Comparison of ENCODE assay signal across 20 cellular contexts in genomic region chr7:66257481-66257880, GRCh38. TPM values are rescaled to one million over a fixed set of nuclear protein-coding genes. Genes with fewer than 3 reads are reported as not detected.
A peak's percentile ranks its signal among the peaks of the same experiment; 100 is the strongest.
DNase-seq lines count a peak whose midpoint lies in the region; FAIRE-seq and TF ChIP-seq lines count a peak whose summit lies in the region.
"Had no signal": no experiment of that assay in that cellular context is flagged by ENCODE, and none has a peak within 500 bp of the region (broad histone marks: within the 10 kb centered on the region; RNA-seq: fewer than 3 reads in every experiment).

No MANE protein-coding gene starts in this region.

- peaks cover 52% of the 10 kb centered on the region for H3K4me1 ChIP-seq in ACC112 (ENCODE audit: control insufficient read depth, insufficient read depth, low read length, unreplicated experiment)
- peaks cover 14% of the 10 kb centered on the region for H3K4me1 ChIP-seq in astrocyte (ENCODE audit: insufficient read depth, low read length)
- no peaks in the 10 kb centered on the region for H3K4me1 ChIP-seq in hepatocyte (ENCODE audit: insufficient read depth)
- H3K4me1 ChIP-seq: BLaER1 had no signal

- H3K36me3 ChIP-seq in ACC112 (ENCODE audit: insufficient read depth, low read length) (peaks cover 9% of the 10 kb centered on the region; the same call in 1 of the 2 replicates), astrocyte (ENCODE audit: insufficient read depth, low read length) (no peaks in the 10 kb centered on the region), hepatocyte (replicated peaks; ENCODE audit: insufficient read depth, low read depth) (no peaks in the 10 kb centered on the region)

- DNase-seq in LoVo (ENCODE audit: low spot score) (peak; percentile 85), astrocyte (ENCODE audit: low read depth) (no peak), hepatocyte (ENCODE audit: low spot score) (no peak), NCI-H748 (lab: John Stamatoyannopoulos, UW; ENCODE audit: unreplicated experiment) (no peak)
- no peak for DNase-seq in activated CD4-positive, alpha-beta T cell treated with anti-CD3 and anti-CD28 coated beads, Interleukin-2, amount 50 U/mL, for 4 hours
- DNase-seq in effector CD8-positive, alpha-beta T cell (lab: John Stamatoyannopoulos, UW): no peak
- DNase-seq in effector CD4-positive, alpha-beta T cell: no peak
- DNase-seq: CD8-positive, alpha-beta T cell; GOT3; NCI-H1417 treated with DMSO at 0.1 percent for 48 hours; NCI-H2029; NCI-H2171 treated with DMSO at 0.1 percent for 48 hours; NCI-H510A; NCI-H82; SHP77 treated with DMSO at 0.1 percent for 48 hours had no signal

- peaks cover 28% of the 10 kb centered on the region for H3K4me1 Mint-ChIP-seq in astrocyte (ENCODE audit: low read depth, unreplicated experiment)

- no peak overlapping the region for H3K4me3 Mint-ChIP-seq in astrocyte (ENCODE audit: unreplicated experiment)
- H3K4me3 Mint-ChIP-seq: CD8-positive, alpha-beta T cell had no signal

- H3K79me2 ChIP-seq in ACC112 (ENCODE audit: control insufficient read depth, insufficient read depth, low read length, unreplicated experiment) (peaks cover 59% of the 10 kb centered on the region), astrocyte (ENCODE audit: insufficient read depth, low read length) (peaks cover 53% of the 10 kb centered on the region), hepatocyte (peaks cover 96% of the 10 kb centered on the region)

- H3K27ac Mint-ChIP-seq in astrocyte (ENCODE audit: unreplicated experiment): peak overlapping the region; percentile 43
- H3K27ac Mint-ChIP-seq: CD8-positive, alpha-beta T cell had no signal

- peaks cover 4% of the 10 kb centered on the region for H4K20me1 ChIP-seq in astrocyte (ENCODE audit: insufficient read depth, low read length)
- no peaks in the 10 kb centered on the region for H4K20me1 ChIP-seq in hepatocyte (ENCODE audit: insufficient read depth, poor library complexity, severe bottlenecking)
- H4K20me1 ChIP-seq: BLaER1 had no signal

- 76% methylated on average over 4 of the region's 4 CpGs for WGBS in hepatocyte (ENCODE audit: low lambda C conversion rate, missing lambda C conversion rate)

- no peaks in the 10 kb centered on the region for H3K9me3 Mint-ChIP-seq in astrocyte (ENCODE audit: unreplicated experiment)
- H3K9me3 Mint-ChIP-seq: CD8-positive, alpha-beta T cell had no signal

- FAIRE-seq in astrocyte (lab: Jason Lieb, UNC): no peak
- FAIRE-seq: G401.6, GM12878, HepG2 had no signal

- H3K27ac ChIP-seq in ACC112 (ENCODE audit: low read depth, low read length): peak overlapping the region; percentile 44
- H3K27ac ChIP-seq in astrocyte (ENCODE audit: low read depth, low read length): no peak overlapping the region
- H3K27ac ChIP-seq in hepatocyte: peak overlapping the region; percentile 66
- H3K27ac ChIP-seq: BLaER1 had no signal

- H3K27me3 ChIP-seq in ACC112 (ENCODE audit: insufficient read depth, low read length) (no peaks in the 10 kb centered on the region), astrocyte (ENCODE audit: insufficient read depth, low read length) (no peaks in the 10 kb centered on the region), hepatocyte (no peaks in the 10 kb centered on the region)
- H3K27me3 ChIP-seq: BLaER1 had no signal

- H3K9ac ChIP-seq in astrocyte (ENCODE audit: low read length): no peak overlapping the region
- H3K9ac ChIP-seq: BLaER1 had no signal

- H3K27me3 Mint-ChIP-seq in astrocyte (ENCODE audit: low read depth, unreplicated experiment): no peaks in the 10 kb centered on the region

- H3K9me3 ChIP-seq in astrocyte (ENCODE audit: insufficient read depth, low read depth, low read length) (no peaks in the 10 kb centered on the region), hepatocyte (ENCODE audit: low read depth) (no peaks in the 10 kb centered on the region)

- H3K4me2 ChIP-seq in astrocyte (ENCODE audit: low read length) (no peak overlapping the region), hepatocyte (no peak overlapping the region)
- H3K4me2 ChIP-seq: BLaER1 had no signal

- H3K9me2 ChIP-seq in hepatocyte (replicated peaks; ENCODE audit: insufficient read depth): no peaks in the 10 kb centered on the region

- TF ChIP-seq CTCF in astrocyte (IDR thresholded peaks at IDR 0.05; ENCODE audit: insufficient read depth, low read depth, low read length) (no peak), hepatocyte (IDR thresholded peaks at IDR 0.05; ENCODE audit: poor library complexity) (no peak)

- H3K4me3 ChIP-seq in ACC112 (ENCODE audit: low read depth, low read length) (no peak overlapping the region), astrocyte (ENCODE audit: insufficient read depth, low read depth, low read length) (no peak overlapping the region), hepatocyte (no peak overlapping the region)
- H3K4me3 ChIP-seq: BLaER1, GM12878 had no signal

- H3K36me3 Mint-ChIP-seq in astrocyte (ENCODE audit: low read depth, unreplicated experiment): peaks cover 4% of the 10 kb centered on the region
- H3K36me3 Mint-ChIP-seq: CD8-positive, alpha-beta T cell had no signal

- H2AFZ ChIP-seq in ACC112 (ENCODE audit: low read length, unreplicated experiment) (no peak overlapping the region), astrocyte (ENCODE audit: low read depth, low read length) (no peak overlapping the region), hepatocyte (no peak overlapping the region)

RNA-seq across cellular contexts. Expression of gene TPST1, which starts 52.3 kb away (rescaled TPM):
- total RNA-seq in astrocyte (36.5 and 40.2 TPM in 2 replicates), hepatocyte (91.2 and 101 TPM in 2 replicates)
- 81.9 and 85.2 TPM in 2 replicates for polyA plus RNA-seq in hepatocyte
